Comparison of ENCODE assay signal across 8 cellular contexts in the genomic region with DNA sequence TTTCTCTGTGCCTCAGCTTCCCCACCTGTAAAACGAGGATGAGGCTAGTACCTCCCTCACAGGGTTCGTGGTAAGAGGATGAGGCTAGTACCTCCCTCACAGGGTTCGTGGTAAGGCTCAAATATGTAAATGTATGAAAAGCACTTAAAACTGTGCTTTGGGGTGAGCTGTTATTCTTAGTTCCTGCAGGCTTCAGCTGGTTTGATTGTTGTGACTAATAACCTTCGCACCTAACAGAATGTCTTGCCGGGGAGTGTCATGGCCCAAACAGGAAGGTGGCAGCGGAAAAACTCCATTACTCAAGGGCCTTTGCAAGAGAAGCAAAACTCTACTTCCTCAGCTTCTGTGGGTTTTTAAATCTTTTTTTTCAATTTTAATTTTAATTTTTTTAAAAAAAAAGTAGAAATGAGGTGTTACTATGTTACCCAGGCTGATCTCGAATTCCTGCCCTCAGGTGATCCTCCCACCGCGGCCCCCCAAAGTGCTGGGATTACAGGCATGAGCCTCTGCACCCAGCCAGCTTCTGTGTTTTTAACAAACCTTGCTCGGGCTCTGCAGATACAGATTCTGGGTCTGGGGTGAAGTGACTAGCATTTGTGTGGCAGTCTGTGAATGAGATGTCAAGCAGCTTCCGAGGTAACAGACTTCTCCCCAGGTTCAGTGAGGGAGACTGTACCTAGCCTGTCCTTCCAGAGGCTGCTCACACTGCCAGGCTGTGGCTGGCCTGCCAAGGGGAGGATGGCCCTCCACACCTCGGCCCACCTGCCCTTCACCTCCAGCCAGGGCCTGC.
A peak's percentile ranks its signal among the peaks of the same experiment; 100 is the strongest.
DNase-seq lines count a peak whose midpoint lies in the region; ATAC-seq, FAIRE-seq and TF ChIP-seq lines count a peak whose summit lies in the region.

No MANE protein-coding gene starts in this region.

- H3T11ph ChIP-seq in H9 (ENCODE audit: low read length), result no peak overlapping the region

- H3K4me3 ChIP-seq in left lung (no peak overlapping the region), aorta (ENCODE audit: low read length in 2 of 2) (no peak overlapping the region)

- H3K4me1 ChIP-seq in left lung (peaks cover 6 to 65% of the 10 kb centered on the region in 2 donors), H9 (ENCODE audit: insufficient read depth, low read length) (peaks cover 3% of the 10 kb centered on the region; the same call in 1 of the 2 replicates), aorta (ENCODE audit: control insufficient read depth in 1 of 2, insufficient read depth in 2 of 2, low read length in 2 of 2) (no peaks in the 10 kb centered on the region)

- H3K36me3 ChIP-seq in left lung (no peaks in the 10 kb centered on the region), aorta (ENCODE audit: control insufficient read depth in 1 of 2, insufficient read depth in 2 of 2, low read length in 1 of 2) (no peaks in the 10 kb centered on the region)

- H2BK12ac ChIP-seq in H9 (ENCODE audit: insufficient read length, low read depth, low read length), result no peak overlapping the region

- H3K14ac ChIP-seq in H9 (ENCODE audit: insufficient read depth, low read length), result no peak overlapping the region

- WGBS in H9 (ENCODE audit: extremely low coverage, insufficient read length, low lambda C conversion rate), result no CpG with 5 or more reads among the region's 12 CpGs
- 89 to 90% methylated on average over 12 of the region's 12 CpGs for WGBS in aorta, 2 donors

- H3K23ac ChIP-seq in H9 (ENCODE audit: insufficient read length, low read depth, low read length), result no peak overlapping the region

- no peaks in the 10 kb centered on the region for H3K27me3 Mint-ChIP-seq in IgD-negative memory B cell
- no peaks in the 10 kb centered on the region for H3K27me3 Mint-ChIP-seq in activated CD8-positive, alpha-beta memory T cell treated with anti-CD3 and anti-CD28 coated beads, Interleukin-2, amount 10 ng/mL, durations not matched to agents 7 days and 5 days
- peaks cover 1% of the 10 kb centered on the region for H3K27me3 Mint-ChIP-seq in H9 (ENCODE audit: low read depth)

- H4K20me1 ChIP-seq in H9 (ENCODE audit: control insufficient read depth, insufficient read depth, insufficient read length), result no peaks in the 10 kb centered on the region

- H2AK5ac ChIP-seq in H9 (ENCODE audit: insufficient read length, low read length), result no peak overlapping the region

- no peak overlapping the region for H4K91ac ChIP-seq in H9 (ENCODE audit: insufficient read length, low read depth, low read length)

- no peak for FAIRE-seq in GM19239 (lab: Jason Lieb, UNC)

- H4K8ac ChIP-seq in H9 (replicated peaks; ENCODE audit: insufficient read length, low read depth, low read length), result no peak overlapping the region

- no peak overlapping the region for H3K9ac ChIP-seq in H9 (ENCODE audit: extremely low read depth, insufficient read length, low read length)

- peak overlapping the region; percentile 96 to 97 (median 96) for H3K27ac Mint-ChIP-seq in IgD-negative memory B cell
- H3K27ac Mint-ChIP-seq in activated CD8-positive, alpha-beta memory T cell treated with anti-CD3 and anti-CD28 coated beads, Interleukin-2, amount 10 ng/mL, durations not matched to agents 7 days and 5 days, result peak overlapping the region; percentile 95
- peak overlapping the region in 1 of 3 experiments; percentile 32; a peak in 1 of 7 replicates for H3K27ac Mint-ChIP-seq in H9

- H3K9me3 ChIP-seq in left lung (no peaks in the 10 kb centered on the region), H9 (ENCODE audit: control insufficient read depth, low read depth, low read length) (no peaks in the 10 kb centered on the region), aorta (ENCODE audit: control insufficient read depth, low read length) (no peaks in the 10 kb centered on the region)

- H2BK120ac ChIP-seq in H9 (ENCODE audit: low read depth, low read length, poor library complexity, severe bottlenecking), result no peak overlapping the region

- no peak overlapping the region for H3K4ac ChIP-seq in H9 (ENCODE audit: low read depth, low read length)

- H2BK5ac ChIP-seq in H9 (ENCODE audit: insufficient read length, low read length), result no peak overlapping the region

- H3K79me1 ChIP-seq in H9 (ENCODE audit: insufficient read depth, low read depth, low read length, poor library complexity, severe bottlenecking), result peaks cover 6% of the 10 kb centered on the region

- no peak overlapping the region for H2BK20ac ChIP-seq in H9 (ENCODE audit: low read depth, low read length, poor library complexity, severe bottlenecking)

- H3K4me3 Mint-ChIP-seq in IgD-negative memory B cell (peak overlapping the region; percentile 74 to 88 (median 78)), H9 (no peak overlapping the region)
- peak overlapping the region; percentile 56 for H3K4me3 Mint-ChIP-seq in activated CD8-positive, alpha-beta memory T cell treated with anti-CD3 and anti-CD28 coated beads, Interleukin-2, amount 10 ng/mL, durations not matched to agents 7 days and 5 days

- peaks cover 2% of the 10 kb centered on the region for H3K23me2 ChIP-seq in H9 (ENCODE audit: insufficient read length, low read depth, low read length, poor library complexity, severe bottlenecking)

- H3K4me2 ChIP-seq in H9 (ENCODE audit: insufficient read depth, insufficient read length, low read length), result no peak overlapping the region

- CTCF ChIA-PET in activated CD8-positive, alpha-beta memory T cell treated with anti-CD3 and anti-CD28 coated beads, Interleukin-2, amount 10 ng/mL, durations not matched to agents 7 days and 5 days (lab: Charles Lee), result interaction anchor here (0.5 to 4.7 kb wide), 7 partner anchors 11 to 377 kb away, joined by 3 to 50 read pairs (median 4); no protein-coding TSS in a partner anchor

- H3K36me3 Mint-ChIP-seq in IgD-negative memory B cell (peaks cover 2% of the 10 kb centered on the region), H9 (ENCODE audit: insufficient read depth in 1 of 3, low read depth in 3 of 3) (peaks cover 0 to 7% (median 3%) of the 10 kb centered on the region in 3 experiments; a peak in 3 of 7 replicates)
- peaks cover 1% of the 10 kb centered on the region for H3K36me3 Mint-ChIP-seq in activated CD8-positive, alpha-beta memory T cell treated with anti-CD3 and anti-CD28 coated beads, Interleukin-2, amount 10 ng/mL, durations not matched to agents 7 days and 5 days

- H3K79me2 ChIP-seq in H9 (ENCODE audit: insufficient read depth, low read length), result peaks cover 8% of the 10 kb centered on the region; the same call in 1 of the 2 replicates

- H3K18ac ChIP-seq in H9 (ENCODE audit: insufficient read length, low read depth, low read length), result no peak overlapping the region

- H3K4me1 Mint-ChIP-seq in IgD-negative memory B cell (peaks cover 45 to 79% (median 49%) of the 10 kb centered on the region in 3 donors), H9 (peaks cover 71 to 87% of the 10 kb centered on the region in 2 experiments)
- H3K4me1 Mint-ChIP-seq in activated CD8-positive, alpha-beta memory T cell treated with anti-CD3 and anti-CD28 coated beads, Interleukin-2, amount 10 ng/mL, durations not matched to agents 7 days and 5 days, result peaks cover 87% of the 10 kb centered on the region

- H3K27ac ChIP-seq in left lung (peak overlapping the region; percentile 27 to 92), H9 (ENCODE audit: insufficient read length, low read depth, low read length) (no peak overlapping the region), aorta (ENCODE audit: low read depth in 1 of 2, low read length in 2 of 2) (no peak overlapping the region)

- intact Hi-C loops in left lung (cut with DNase I) (no loop called here), aorta (cut with DNase I) (no loop called here)

- H3K56ac ChIP-seq in H9 (ENCODE audit: insufficient read length, low read depth, low read length), result no peak overlapping the region

- no peak overlapping the region for H2BK15ac ChIP-seq in H9 (ENCODE audit: low read depth, low read length)

- no peak overlapping the region for H2AFZ ChIP-seq in H9 (ENCODE audit: low read length)

- ATAC-seq in activated CD8-positive, alpha-beta memory T cell treated with anti-CD3 and anti-CD28 coated beads, Interleukin-2, amount 10 ng/mL, durations not matched to agents 7 days and 5 days, result peak; percentile 88
- ATAC-seq in left lung, result peak; percentile 35
- no peak for ATAC-seq in aorta (ENCODE audit: low FRiP score)

- DNase-seq in A172 (ENCODE audit: low spot score) (peak; percentile 27), GM19239 (ENCODE audit: insufficient read length, low spot score) (peak; percentile 50), left lung (no peak), NCI-H345 treated with DMSO at 0.1 percent for 48 hours (lab: John Stamatoyannopoulos, UW; ENCODE audit: unreplicated experiment) (no peak), H9 (no peak), aorta (no peak)
- DNase-seq in activated CD8-positive, alpha-beta memory T cell treated with anti-CD3 and anti-CD28 coated beads, Interleukin-2, amount 10 ng/mL, durations not matched to agents 7 days and 5 days, result peak; percentile 88

- no peak overlapping the region for H4K5ac ChIP-seq in H9 (ENCODE audit: insufficient read length, low read depth, low read length)

- H3K27me3 ChIP-seq in left lung, result peaks cover 0 to 5% of the 10 kb centered on the region in 2 donors
- H3K27me3 ChIP-seq in H9 (ENCODE audit: insufficient read depth, low read length), result no peaks in the 10 kb centered on the region
- H3K27me3 ChIP-seq in aorta (ENCODE audit: control insufficient read depth in 1 of 2, insufficient read depth in 2 of 2, low read length in 1 of 2), result no peaks in the 10 kb centered on the region

- no peaks in the 10 kb centered on the region for H3K9me3 Mint-ChIP-seq in IgD-negative memory B cell
- H3K9me3 Mint-ChIP-seq in activated CD8-positive, alpha-beta memory T cell treated with anti-CD3 and anti-CD28 coated beads, Interleukin-2, amount 10 ng/mL, durations not matched to agents 7 days and 5 days (ENCODE audit: low read depth), result no peaks in the 10 kb centered on the region
- H3K9me3 Mint-ChIP-seq in H9, result no peaks in the 10 kb centered on the region

- no peak for TF ChIP-seq CTCF in left lung (IDR thresholded peaks at IDR 0.05)
- no peak for TF ChIP-seq CTCF in H9 (conservative IDR thresholded peaks at IDR 0.05)

Comparison
In these comparisons a context has a peak if more than half of its experiments do, and no peak if none do; other contexts are left out.
1. DNase-seq: peak in A172 (single experiment), GM19239 (single experiment) and activated CD8-positive, alpha-beta memory T cell treated with anti-CD3 and anti-CD28 coated beads, Interleukin-2, amount 10 ng/mL, durations not matched to agents 7 days and 5 days (single experiment); none in left lung (0 of 2), NCI-H345 treated with DMSO at 0.1 percent for 48 hours (single experiment), H9 (single experiment) and aorta (0 of 2).
2. H3K4me3 Mint-ChIP-seq: peak in IgD-negative memory B cell (4 of 4) and activated CD8-positive, alpha-beta memory T cell treated with anti-CD3 and anti-CD28 coated beads, Interleukin-2, amount 10 ng/mL, durations not matched to agents 7 days and 5 days (single experiment); none in H9 (0 of 2).
3. H3K27ac ChIP-seq: peak in left lung (2 of 2); none in H9 (single experiment) and aorta (0 of 2).